ENCODE assay signal across 2 cellular contexts in the genomic region with DNA sequence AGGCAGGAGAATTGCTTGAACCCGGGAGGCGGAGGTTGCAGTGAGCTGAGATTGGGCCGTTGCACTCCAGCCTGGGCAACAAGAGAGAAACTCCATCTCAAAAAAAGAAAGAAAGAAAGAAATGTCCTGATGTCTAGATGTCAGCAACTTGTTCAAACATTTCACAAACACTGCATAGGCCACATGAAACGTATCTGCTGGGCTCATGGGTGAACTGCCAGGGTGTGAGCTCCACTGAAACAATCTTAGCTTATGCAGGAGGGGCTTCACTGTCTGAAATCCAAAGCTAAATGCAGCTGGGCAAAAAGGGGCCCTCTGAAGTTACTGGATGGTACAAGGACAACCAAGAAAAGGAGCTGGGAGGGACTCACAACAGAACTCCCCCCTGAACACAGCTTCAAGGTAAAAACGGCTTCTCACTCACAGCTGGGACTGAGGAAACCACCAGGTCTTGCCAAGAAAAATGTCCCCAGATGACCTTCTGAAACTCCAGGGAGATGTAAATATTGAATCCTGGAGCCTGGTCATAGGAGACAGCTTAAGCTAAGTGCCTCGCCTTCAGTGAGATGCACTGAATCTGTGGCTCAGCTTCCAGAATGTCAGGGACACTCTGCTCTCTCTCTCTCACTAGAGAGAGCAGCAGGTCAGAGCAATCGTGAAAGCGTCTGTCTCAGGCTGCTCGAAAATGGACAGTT.
TF ChIP-seq lines count a peak whose summit lies in the region.

No MANE protein-coding gene starts in this region.

TF ChIP-seq in A549, 52 proteins besides CTCF, POLR2A, EP300 and RAD21 (continued from another document):
- TF ChIP-seq E2F6 (IDR thresholded peaks at IDR 0.05; ENCODE audit: borderline replicate concordance, low read depth): no peak

TF ChIP-seq in SK-N-SH treated with all-trans-retinoic acid at 6 μM for 48 hours, 23 proteins besides CTCF, POLR2A, EP300 and RAD21 (continued from another document):
- TF ChIP-seq TSHZ2 (CRISPR knock-in tag; IDR thresholded peaks at IDR 0.05): no peak
- TF ChIP-seq ZFP30 (CRISPR knock-in tag; IDR thresholded peaks at IDR 0.05): no peak
- no peak for TF ChIP-seq CSRNP3 (CRISPR knock-in tag; IDR thresholded peaks at IDR 0.05)
- no peak for TF ChIP-seq OSR1 (CRISPR knock-in tag; IDR thresholded peaks at IDR 0.05)
- TF ChIP-seq, protein P1, sequence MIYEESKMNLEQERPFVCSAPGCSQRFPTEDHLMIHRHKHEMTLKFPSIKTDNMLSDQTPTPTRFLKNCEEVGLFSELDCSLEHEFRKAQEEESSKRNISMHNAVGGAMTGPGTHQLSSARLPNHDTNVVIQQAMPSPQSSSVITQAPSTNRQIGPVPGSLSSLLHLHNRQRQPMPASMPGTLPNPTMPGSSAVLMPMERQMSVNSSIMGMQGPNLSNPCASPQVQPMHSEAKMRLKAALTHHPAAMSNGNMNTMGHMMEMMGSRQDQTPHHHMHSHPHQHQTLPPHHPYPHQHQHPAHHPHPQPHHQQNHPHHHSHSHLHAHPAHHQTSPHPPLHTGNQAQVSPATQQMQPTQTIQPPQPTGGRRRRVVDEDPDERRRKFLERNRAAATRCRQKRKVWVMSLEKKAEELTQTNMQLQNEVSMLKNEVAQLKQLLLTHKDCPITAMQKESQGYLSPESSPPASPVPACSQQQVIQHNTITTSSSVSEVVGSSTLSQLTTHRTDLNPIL (CRISPR knock-in tag; IDR thresholded peaks at IDR 0.05; ENCODE audit: low read depth): no peak
- no peak for TF ChIP-seq ZNF8 (CRISPR knock-in tag; IDR thresholded peaks at IDR 0.05)
- no peak for TF ChIP-seq RARB (CRISPR knock-in tag; IDR thresholded peaks at IDR 0.05)
- no peak for TF ChIP-seq PPARA (CRISPR knock-in tag; IDR thresholded peaks at IDR 0.05; ENCODE audit: borderline replicate concordance)
- no peak for TF ChIP-seq TCF4 (CRISPR knock-in tag; IDR thresholded peaks at IDR 0.05; ENCODE audit: borderline replicate concordance)
- no peak for TF ChIP-seq GLIS3 (CRISPR knock-in tag; IDR thresholded peaks at IDR 0.05)
- TF ChIP-seq, protein P2, sequence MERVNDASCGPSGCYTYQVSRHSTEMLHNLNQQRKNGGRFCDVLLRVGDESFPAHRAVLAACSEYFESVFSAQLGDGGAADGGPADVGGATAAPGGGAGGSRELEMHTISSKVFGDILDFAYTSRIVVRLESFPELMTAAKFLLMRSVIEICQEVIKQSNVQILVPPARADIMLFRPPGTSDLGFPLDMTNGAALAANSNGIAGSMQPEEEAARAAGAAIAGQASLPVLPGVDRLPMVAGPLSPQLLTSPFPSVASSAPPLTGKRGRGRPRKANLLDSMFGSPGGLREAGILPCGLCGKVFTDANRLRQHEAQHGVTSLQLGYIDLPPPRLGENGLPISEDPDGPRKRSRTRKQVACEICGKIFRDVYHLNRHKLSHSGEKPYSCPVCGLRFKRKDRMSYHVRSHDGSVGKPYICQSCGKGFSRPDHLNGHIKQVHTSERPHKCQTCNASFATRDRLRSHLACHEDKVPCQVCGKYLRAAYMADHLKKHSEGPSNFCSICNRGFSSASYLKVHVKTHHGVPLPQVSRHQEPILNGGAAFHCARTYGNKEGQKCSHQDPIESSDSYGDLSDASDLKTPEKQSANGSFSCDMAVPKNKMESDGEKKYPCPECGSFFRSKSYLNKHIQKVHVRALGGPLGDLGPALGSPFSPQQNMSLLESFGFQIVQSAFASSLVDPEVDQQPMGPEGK (CRISPR knock-in tag; IDR thresholded peaks at IDR 0.05; ENCODE audit: borderline replicate concordance): no peak
- TF ChIP-seq ARNTL (CRISPR knock-in tag; IDR thresholded peaks at IDR 0.05; ENCODE audit: borderline replicate concordance, low read depth): no peak
